Comparison of ENCODE assay signal across 1 cellular context in genomic region chr7:151005566-151005965, GRCh38.
A peak's percentile ranks its signal among the peaks of the same experiment; 100 is the strongest.
TF ChIP-seq lines count a peak whose summit lies in the region.

No MANE protein-coding gene starts in this region.

TF ChIP-seq in HepG2, 621 proteins besides CTCF, POLR2A, EP300 and RAD21 (continues in another document):
- TF ChIP-seq ZNF33B (CRISPR knock-in tag; IDR thresholded peaks at IDR 0.05) (no peak), DPF2 (CRISPR knock-in tag; IDR thresholded peaks at IDR 0.05; ENCODE audit: borderline replicate concordance, low read depth) (peak; percentile 42; the same call in 1 of the 2 replicates), ZNF143 (CRISPR knock-in tag; IDR thresholded peaks at IDR 0.05) (no peak), SMARCC2 (IDR thresholded peaks at IDR 0.05) (no peak), MIER2 (CRISPR knock-in tag; IDR thresholded peaks at IDR 0.05) (no peak), HOXA7 (CRISPR knock-in tag; IDR thresholded peaks at IDR 0.05) (no peak), ZNF777 (CRISPR knock-in tag; IDR thresholded peaks at IDR 0.05) (no peak), ZMAT3 (CRISPR knock-in tag; conservative IDR thresholded peaks at IDR 0.05) (no peak), PRDM15 (CRISPR knock-in tag; IDR thresholded peaks at IDR 0.05) (peak; percentile 98), ARNT (IDR thresholded peaks at IDR 0.05) (no peak), PLRG1 (conservative IDR thresholded peaks at IDR 0.05) (no peak), PRMT3 (CRISPR knock-in tag; IDR thresholded peaks at IDR 0.05; ENCODE audit: borderline replicate concordance, low read depth) (no peak), ZNF639 (CRISPR knock-in tag; conservative IDR thresholded peaks at IDR 0.05) (no peak), GZF1 (CRISPR knock-in tag; IDR thresholded peaks at IDR 0.05) (no peak), BCLAF1 (IDR thresholded peaks at IDR 0.05) (no peak), ZSCAN9 (CRISPR knock-in tag; IDR thresholded peaks at IDR 0.05; ENCODE audit: borderline replicate concordance) (no peak), GFI1 (CRISPR knock-in tag; IDR thresholded peaks at IDR 0.05; ENCODE audit: borderline replicate concordance) (0 out of 2 replicates have a peak, but pooled peaks have one; percentile 19), NPAS2 (CRISPR knock-in tag; IDR thresholded peaks at IDR 0.05; ENCODE audit: borderline replicate concordance) (no peak), PAXIP1 (CRISPR knock-in tag; conservative IDR thresholded peaks at IDR 0.05) (peak; percentile 56), KDM2A (CRISPR knock-in tag; IDR thresholded peaks at IDR 0.05; ENCODE audit: borderline replicate concordance, low read depth) (no peak; the same call in 1 of the 2 replicates), ZSCAN20 (CRISPR knock-in tag; IDR thresholded peaks at IDR 0.05; ENCODE audit: borderline replicate concordance) (no peak), ZFP1 (CRISPR knock-in tag; IDR thresholded peaks at IDR 0.05) (no peak), ZNF775 (CRISPR knock-in tag; IDR thresholded peaks at IDR 0.05; ENCODE audit: borderline replicate concordance) (no peak), SOX13 (IDR thresholded peaks at IDR 0.05) (no peak), SOX13 (CRISPR knock-in tag; conservative IDR thresholded peaks at IDR 0.05 in 1 of 2, IDR thresholded peaks at IDR 0.05 in 1 of 2) (peak in 1 of 2 experiments; percentile 37; a peak in 1 of 4 replicates), HOXA9 (CRISPR knock-in tag; IDR thresholded peaks at IDR 0.05; ENCODE audit: borderline replicate concordance) (no peak), IRF1 (CRISPR knock-in tag; IDR thresholded peaks at IDR 0.05; ENCODE audit: low read depth) (no peak), ZNF407 (CRISPR knock-in tag; IDR thresholded peaks at IDR 0.05; ENCODE audit: not compliant biosample characterization) (no peak), AGO1 (IDR thresholded peaks at IDR 0.05; ENCODE audit: low read depth, low read length, poor library complexity, severe bottlenecking) (no peak)
